16 cellular contexts compared by ENCODE assay signal in the genomic region with DNA sequence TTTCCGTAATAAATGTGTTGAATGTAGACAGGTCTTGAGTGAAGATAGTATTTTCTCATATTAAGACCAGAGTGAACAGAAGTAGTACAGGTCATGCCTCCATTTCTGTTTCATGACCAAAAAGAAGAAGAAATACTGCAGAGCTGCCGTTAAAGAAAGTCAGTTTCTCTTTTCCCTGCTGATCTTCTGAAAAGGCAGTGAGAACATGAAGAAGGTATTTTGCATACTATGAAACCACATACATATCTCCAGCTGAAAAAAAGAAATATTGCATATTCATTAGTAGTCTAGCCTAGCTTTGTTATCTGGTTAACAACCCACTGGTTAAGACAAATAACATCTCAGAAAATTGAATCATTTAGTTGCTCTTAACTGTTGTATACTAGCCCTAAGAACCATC.
A peak's percentile ranks its signal among the peaks of the same experiment; 100 is the strongest.
DNase-seq lines count a peak whose midpoint lies in the region; ATAC-seq and TF ChIP-seq lines count a peak whose summit lies in the region.
"Had no signal": no experiment of that assay in that cellular context is flagged by ENCODE, and none has a peak within 500 bp of the region (broad histone marks: within the 10 kb centered on the region; RNA-seq: fewer than 3 reads in every experiment).

No MANE protein-coding gene starts in this region.

- H3K27ac Mint-ChIP-seq in stimulated activated memory B cell treated with anti-CD40 and anti-IgM and Interleukin-4, amounts not matched to agents 10 μg/mL and 1 μg/mL and 100 μg/mL, for 72 hours = peak overlapping the region; percentile 60
- no peak overlapping the region for H3K27ac Mint-ChIP-seq in Calu3 (ENCODE audit: unreplicated experiment)
- H3K27ac Mint-ChIP-seq: activated CD8-positive, alpha-beta T cell treated with anti-CD3 and anti-CD28 coated beads, Interleukin-2, amount 10 ng/mL, durations not matched to agents 7 days and 5 days; activated naive CD4-positive, alpha-beta T cell treated with anti-CD3 and anti-CD28 coated beads, Interleukin-2, amount 50 U/mL, for 72 hours; CD8-positive, alpha-beta T cell; IgD-negative memory B cell; T-helper 17 cell had no signal

- no peak overlapping the region for H3K4me3 Mint-ChIP-seq in stimulated activated memory B cell treated with anti-CD40 and anti-IgM and Interleukin-4, amounts not matched to agents 10 μg/mL and 1 μg/mL and 100 μg/mL, for 72 hours
- H3K4me3 Mint-ChIP-seq in Calu3 (ENCODE audit: low read depth, unreplicated experiment) = no peak overlapping the region
- H3K4me3 Mint-ChIP-seq: activated CD8-positive, alpha-beta T cell treated with anti-CD3 and anti-CD28 coated beads, Interleukin-2, amount 10 ng/mL, durations not matched to agents 7 days and 5 days; CD8-positive, alpha-beta T cell; T-helper 17 cell had no signal

- ATAC-seq in GM18870 (IDR thresholded peaks at IDR 0.05; ENCODE audit: unreplicated experiment) (peak; percentile 78), GM21529 (IDR thresholded peaks at IDR 0.05; ENCODE audit: unreplicated experiment) (peak; percentile 75), HG03135 (IDR thresholded peaks at IDR 0.05; ENCODE audit: unreplicated experiment) (peak; percentile 72)
- ATAC-seq in stimulated activated memory B cell treated with anti-CD40 and anti-IgM and Interleukin-4, amounts not matched to agents 10 μg/mL and 1 μg/mL and 100 μg/mL, for 72 hours = no peak
- ATAC-seq: activated CD8-positive, alpha-beta T cell treated with anti-CD3 and anti-CD28 coated beads, Interleukin-2, amount 10 ng/mL, durations not matched to agents 7 days and 5 days; activated naive CD4-positive, alpha-beta T cell treated with anti-CD3 and anti-CD28 coated beads, Interleukin-2, amount 50 U/mL, for 72 hours; CD8-positive, alpha-beta T cell; mucosa of descending colon; T-helper 17 cell had no signal

- no TSS peak for BruUV-seq in Calu3 (replicated peaks; lab: Mats Ljungman, UMichigan)

- CTCF ChIA-PET in Calu3 (lab: Charles Lee) = no interaction called here

- no peak for DNase-seq in Calu3
- DNase-seq in DMS 273 (lab: John Stamatoyannopoulos, UW; ENCODE audit: unreplicated experiment) = no peak
- DNase-seq in activated CD8-positive, alpha-beta memory T cell treated with anti-CD3 and anti-CD28 coated beads for 24 hours = no peak
- DNase-seq: activated CD8-positive, alpha-beta T cell treated with anti-CD3 and anti-CD28 coated beads, Interleukin-2, amount 10 ng/mL, durations not matched to agents 7 days and 5 days; CD8-positive, alpha-beta T cell; mucosa of descending colon; NCI-H2029; stimulated activated CD4-positive, alpha-beta T cell treated with anti-CD3 and anti-CD28 coated beads, Interleukin-4, amount 100 ng/mL, for 24 hours; stomach; T-helper 17 cell had no signal

- intact Hi-C loops in Calu3 (cut with micrococcal nuclease; ENCODE audit: unreplicated experiment) = no loop called here

- peaks cover 20% of the 10 kb centered on the region for H3K4me1 Mint-ChIP-seq in stimulated activated memory B cell treated with anti-CD40 and anti-IgM and Interleukin-4, amounts not matched to agents 10 μg/mL and 1 μg/mL and 100 μg/mL, for 72 hours
- H3K4me1 Mint-ChIP-seq in Calu3 (ENCODE audit: low read depth, unreplicated experiment) = no peaks in the 10 kb centered on the region

- H3K27me3 Mint-ChIP-seq in stimulated activated memory B cell treated with anti-CD40 and anti-IgM and Interleukin-4, amounts not matched to agents 10 μg/mL and 1 μg/mL and 100 μg/mL, for 72 hours = no peaks in the 10 kb centered on the region
- H3K27me3 Mint-ChIP-seq in Calu3 (ENCODE audit: unreplicated experiment) = no peaks in the 10 kb centered on the region
- H3K27me3 Mint-ChIP-seq: IgD-negative memory B cell, T-helper 17 cell had no signal

- H3K36me3 Mint-ChIP-seq in stimulated activated memory B cell treated with anti-CD40 and anti-IgM and Interleukin-4, amounts not matched to agents 10 μg/mL and 1 μg/mL and 100 μg/mL, for 72 hours = peaks cover 54% of the 10 kb centered on the region
- no peaks in the 10 kb centered on the region for H3K36me3 Mint-ChIP-seq in Calu3 (ENCODE audit: insufficient read depth, unreplicated experiment)
- H3K36me3 Mint-ChIP-seq: activated naive CD4-positive, alpha-beta T cell treated with anti-CD3 and anti-CD28 coated beads, Interleukin-2, amount 50 U/mL, for 72 hours had no signal

- no peak for TF ChIP-seq CTCF in Calu3 (IDR thresholded peaks at IDR 0.05; ENCODE audit: unreplicated experiment)

- H3K9me3 Mint-ChIP-seq in stimulated activated memory B cell treated with anti-CD40 and anti-IgM and Interleukin-4, amounts not matched to agents 10 μg/mL and 1 μg/mL and 100 μg/mL, for 72 hours = no peaks in the 10 kb centered on the region
- H3K9me3 Mint-ChIP-seq in Calu3 (ENCODE audit: low read depth, unreplicated experiment) = no peaks in the 10 kb centered on the region
- H3K9me3 Mint-ChIP-seq: activated naive CD4-positive, alpha-beta T cell treated with anti-CD3 and anti-CD28 coated beads, Interleukin-2, amount 50 U/mL, for 72 hours; CD8-positive, alpha-beta T cell; IgD-negative memory B cell had no signal
